Comparison of ENCODE assay signal across 26 cellular contexts in the genomic region with DNA sequence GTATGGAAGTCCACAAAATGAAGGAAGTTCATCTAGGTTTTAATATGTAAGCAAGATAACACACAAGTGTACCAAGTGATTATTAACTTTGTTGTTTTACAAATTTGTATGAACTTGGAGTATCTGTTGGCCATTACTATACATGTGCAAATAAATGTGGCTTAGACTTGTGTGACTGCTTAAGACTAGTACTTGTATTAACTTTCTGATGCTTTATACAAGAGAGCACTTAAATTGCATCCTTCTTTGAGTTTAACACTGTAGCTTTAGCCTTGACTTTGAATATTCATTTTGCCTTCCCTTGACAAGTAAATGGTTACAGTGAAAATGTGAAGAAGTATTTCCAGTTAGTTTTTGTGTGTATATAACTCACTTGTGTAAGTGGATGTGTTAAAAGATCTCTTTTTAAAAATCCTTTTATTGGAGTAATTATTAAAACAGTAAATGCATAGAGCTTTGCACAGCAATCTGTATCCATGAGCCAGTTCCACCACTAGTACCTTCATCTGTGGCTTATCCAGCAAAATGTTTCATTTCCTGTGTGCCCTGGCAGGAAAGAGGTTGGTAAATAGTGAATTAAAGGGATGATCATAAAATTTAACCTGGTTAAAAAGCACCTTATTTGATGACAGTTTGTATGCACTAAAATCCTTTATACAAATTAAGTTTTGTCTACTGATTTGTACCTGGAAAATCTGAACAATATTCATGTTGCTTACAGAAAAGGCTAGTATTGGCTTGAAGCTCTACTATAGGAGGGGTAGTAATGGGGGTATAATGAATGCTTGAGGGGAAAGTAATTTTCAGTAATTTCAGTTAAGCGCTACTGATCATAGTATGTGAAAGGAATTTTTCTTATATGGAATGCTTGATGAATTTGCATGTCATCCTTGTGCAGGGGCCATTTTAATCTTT. TPM values are rescaled to one million over a fixed set of nuclear protein-coding genes. Genes with fewer than 3 reads are reported as not detected.
DNase-seq lines count a peak whose midpoint lies in the region; ATAC-seq, FAIRE-seq and TF ChIP-seq lines count a peak whose summit lies in the region.
"Had no signal": no experiment of that assay in that cellular context is flagged by ENCODE, and none has a peak within 500 bp of the region (broad histone marks: within the 10 kb centered on the region; RNA-seq: fewer than 3 reads in every experiment).

No MANE protein-coding gene starts in this region.

- SMC1A ChIA-PET in GM12878 (lab: Charles Lee; ENCODE audit: uncharacterized antibody, unreplicated experiment): no interaction called here

- TF ChIP-seq RAD21 in GM12878 (IDR thresholded peaks at IDR 0.05; ENCODE audit: insufficient read depth, low read depth, low read length): no peak

- H4K20me1 ChIP-seq in GM12878 (ENCODE audit: control insufficient read depth, insufficient read depth): no peaks in the 10 kb centered on the region
- H4K20me1 ChIP-seq in neural progenitor cell (ENCODE audit: low read depth): peaks cover 45% of the 10 kb centered on the region

- H3K27me3 ChIP-seq in GM12878 (replicated peaks in 1 of 2; ENCODE audit: control insufficient read depth in 2 of 2, insufficient read depth in 2 of 2, low read length in 1 of 2) (no peaks in the 10 kb centered on the region), neural progenitor cell (no peaks in the 10 kb centered on the region), stomach (no peaks in the 10 kb centered on the region)
- H3K27me3 ChIP-seq: esophagus muscularis mucosa, foreskin keratinocyte, SJSA1, tibial nerve had no signal

- POLR2A ChIA-PET in HEK293T (lab: Yijun Ruan, JAX) (interaction anchor here (7.2 kb wide), 1 partner anchor 13 kb away, joined by 51 read pairs; the partner anchor contains the start of gene TRAPPC6B), GM12878 (lab: Charles Lee) (interaction anchor here (0.8 kb wide), 1 partner anchor 13 kb away, joined by 3 read pairs; the partner anchor contains the start of gene TRAPPC6B)

- intact Hi-C loops in GM12878 (cut with micrococcal nuclease; ENCODE audit: unreplicated experiment) (no loop called here), stomach (cut with DNase I; ENCODE audit: low total_unique reads) (no loop called here)

- H3K27me3 Mint-ChIP-seq in activated naive CD4-positive, alpha-beta T cell treated with anti-CD3 and anti-CD28 coated beads, Interleukin-2, amount 10 ng/mL, durations not matched to agents 7 days and 5 days: no peaks in the 10 kb centered on the region
- H3K27me3 Mint-ChIP-seq in neural progenitor cell (ENCODE audit: insufficient read depth, low read depth): peaks cover 3% of the 10 kb centered on the region
- H3K27me3 Mint-ChIP-seq: T-cell had no signal

- H3K4me3 ChIP-seq in GM12878 (no peak overlapping the region), neural progenitor cell (no peak overlapping the region), stomach (no peak overlapping the region)
- H3K4me3 ChIP-seq: coronary artery, esophagus muscularis mucosa, SJSA1, tibial nerve had no signal

- CTCF ChIA-PET in activated naive CD4-positive, alpha-beta T cell treated with anti-CD3 and anti-CD28 coated beads, Interleukin-2, amount 10 ng/mL, durations not matched to agents 7 days and 5 days (lab: Charles Lee): interaction anchor here (0.9 kb wide), 1 partner anchor 12 kb away, joined by 3 read pairs; no protein-coding TSS in a partner anchor
- CTCF ChIA-PET in HEK293T (lab: Yijun Ruan, JAX): no interaction called here
- CTCF ChIA-PET in GM12878 (lab: Yijun Ruan, JAX): interaction anchor here (0.6 to 1.0 kb wide), 2 partner anchors 10 to 199 kb away, joined by 3 to 4 read pairs; no protein-coding TSS in a partner anchor

- H3K27ac ChIP-seq in GM12878 (ENCODE audit: control insufficient read depth, insufficient read depth) (no peak overlapping the region), neural progenitor cell (peak overlapping the region; percentile 57), stomach (no peak overlapping the region)
- H3K27ac ChIP-seq: coronary artery, esophagus muscularis mucosa, foreskin keratinocyte, SJSA1, tibial nerve had no signal

- WGBS in GM12878 (ENCODE audit: insufficient coverage, insufficient replicate concordance, low lambda C conversion rate, missing lambda C conversion rate): 95% methylated on average over 1 of the region's 1 CpG
- 95 to 98% (median 96%) methylated on average over 1 of the region's 1 CpG for WGBS in stomach, 5 donors

- TF ChIP-seq CTCF in GM12878 (IDR thresholded peaks at IDR 0.05 in 2 of 3, conservative IDR thresholded peaks at IDR 0.05 in 1 of 3; ENCODE audit: control insufficient read depth in 2 of 3, extremely low read depth in 1 of 3, insufficient read depth in 1 of 3, low read depth in 3 of 3, low read length in 3 of 3) (no peak), neural progenitor cell (IDR thresholded peaks at IDR 0.05) (no peak), stomach (IDR thresholded peaks at IDR 0.05) (no peak)

- in situ Hi-C loops in GM12878 (cut with MboI): no loop called here

- H3K4me1 ChIP-seq in GM12878 (ENCODE audit: control insufficient read depth, insufficient read depth, low read length) (no peaks in the 10 kb centered on the region), neural progenitor cell (peaks cover 16% of the 10 kb centered on the region), stomach (peaks cover 0 to 40% (median 15%) of the 10 kb centered on the region in 4 donors)
- H3K4me1 ChIP-seq: SJSA1 had no signal

- peaks cover 20% of the 10 kb centered on the region for H3K4me1 Mint-ChIP-seq in activated naive CD4-positive, alpha-beta T cell treated with anti-CD3 and anti-CD28 coated beads, Interleukin-2, amount 10 ng/mL, durations not matched to agents 7 days and 5 days
- H3K4me1 Mint-ChIP-seq in neural progenitor cell: peaks cover 2% of the 10 kb centered on the region

- H3K9me3 ChIP-seq in GM12878 (replicated peaks; ENCODE audit: control insufficient read depth, insufficient read depth, low read length): no peaks in the 10 kb centered on the region
- no peaks in the 10 kb centered on the region for H3K9me3 ChIP-seq in neural progenitor cell (ENCODE audit: low read depth)
- no peaks in the 10 kb centered on the region for H3K9me3 ChIP-seq in stomach
- H3K9me3 ChIP-seq: esophagus muscularis mucosa, SJSA1, tibial nerve had no signal

- peaks cover 97% of the 10 kb centered on the region for H3F3A ChIP-seq in neural progenitor cell (ENCODE audit: low read depth)

- TF ChIP-seq POLR2A in GM12878 (IDR thresholded peaks at IDR 0.05; ENCODE audit: low read depth, low read length): no peak
- no peak for TF ChIP-seq POLR2A in stomach (IDR thresholded peaks at IDR 0.05)

- peak; percentile 6; the same call in 1 of the 3 replicates for ATAC-seq in GM12878
- ATAC-seq: foreskin keratinocyte, left colon, T-cell had no signal

- H3K4me3 Mint-ChIP-seq in activated naive CD4-positive, alpha-beta T cell treated with anti-CD3 and anti-CD28 coated beads, Interleukin-2, amount 10 ng/mL, durations not matched to agents 7 days and 5 days: no peak overlapping the region
- H3K4me3 Mint-ChIP-seq in neural progenitor cell: no peak overlapping the region
- H3K4me3 Mint-ChIP-seq: T-cell had no signal

- no peak for DNase-seq in activated naive CD4-positive, alpha-beta T cell treated with anti-CD3 and anti-CD28 coated beads, Interleukin-2, amount 10 ng/mL, durations not matched to agents 7 days and 5 days
- no peak for DNase-seq in activated naive CD4-positive, alpha-beta T cell treated with anti-CD3 and anti-CD28 coated beads, Interleukin-2, amount 50 U/mL, for 16 hours
- DNase-seq in HEK293T (ENCODE audit: extremely low spot score) (no peak), GM12878 (ENCODE audit: low read depth, low spot score) (no peak), neural progenitor cell (ENCODE audit: low spot score) (no peak), stomach (no peak), NCI-H524 (lab: John Stamatoyannopoulos, UW) (no peak), NCI-H1048 (lab: John Stamatoyannopoulos, UW) (no peak)
- DNase-seq: activated CD4-positive, CD25-positive, alpha-beta regulatory T cell treated with anti-CD3 and anti-CD28 coated beads, Interleukin-2, amount 50 U/mL, for 72 hours; activated gamma-delta T cell treated with Interleukin-2 at 50 U/mL for 16 hours; activated T-cell treated with anti-CD3 and anti-CD28 coated beads for 4 hours; anterior cingulate cortex; effector memory CD4-positive, alpha-beta T cell; foreskin keratinocyte; left colon; mammary epithelial cell; NCI-H1092 treated with DMSO at 0.1 percent for 48 hours; NCI-H187 treated with DMSO at 0.1 percent for 48 hours; NCI-H748 treated with DMSO at 0.1 percent for 48 hours; occipital lobe; T-cell had no signal

- RAD21 ChIA-PET in GM12878 (lab: Charles Lee; ENCODE audit: unreplicated experiment): no interaction called here

- H3K9ac ChIP-seq in GM12878 (ENCODE audit: control insufficient read depth, insufficient read depth, low read length) (no peak overlapping the region), neural progenitor cell (no peak overlapping the region)

- H2AFZ ChIP-seq in GM12878 (ENCODE audit: control insufficient read depth, low read depth, low read length) (no peak overlapping the region), neural progenitor cell (replicated peaks) (no peak overlapping the region)

- no peaks in the 10 kb centered on the region for H3K9me3 Mint-ChIP-seq in activated naive CD4-positive, alpha-beta T cell treated with anti-CD3 and anti-CD28 coated beads, Interleukin-2, amount 10 ng/mL, durations not matched to agents 7 days and 5 days
- no peaks in the 10 kb centered on the region for H3K9me3 Mint-ChIP-seq in neural progenitor cell
- H3K9me3 Mint-ChIP-seq: T-cell had no signal

- H3K4me2 ChIP-seq in GM12878 (ENCODE audit: control insufficient read depth, insufficient read depth): no peak overlapping the region
- H3K4me2 ChIP-seq in neural progenitor cell: no peak overlapping the region

- peak overlapping the region; percentile 3 for H3K27ac Mint-ChIP-seq in activated naive CD4-positive, alpha-beta T cell treated with anti-CD3 and anti-CD28 coated beads, Interleukin-2, amount 10 ng/mL, durations not matched to agents 7 days and 5 days
- no peak overlapping the region for H3K27ac Mint-ChIP-seq in neural progenitor cell

- peaks cover 10 to 38% of the 10 kb centered on the region in 2 experiments for H3K36me3 ChIP-seq in GM12878 (ENCODE audit: control insufficient read depth in 2 of 2, insufficient read depth in 2 of 2, low read length in 1 of 2)
- peaks cover 52% of the 10 kb centered on the region for H3K36me3 ChIP-seq in neural progenitor cell
- peaks cover 54 to 74% (median 72%) of the 10 kb centered on the region in 4 donors for H3K36me3 ChIP-seq in stomach

- no peak for TF ChIP-seq EP300 in GM12878 (IDR thresholded peaks at IDR 0.05; ENCODE audit: borderline replicate concordance in 1 of 2, control insufficient read depth in 1 of 2, low read depth in 2 of 2, low read length in 2 of 2)
- TF ChIP-seq EP300 in stomach (IDR thresholded peaks at IDR 0.05): no peak

- FAIRE-seq in GM12878 (lab: Jason Lieb, UNC): no peak
- FAIRE-seq: bronchial epithelial cell had no signal

- no TSS peak for BruUV-seq in GM12878 (replicated peaks; lab: Mats Ljungman, UMichigan)

- H3K36me3 Mint-ChIP-seq in activated naive CD4-positive, alpha-beta T cell treated with anti-CD3 and anti-CD28 coated beads, Interleukin-2, amount 10 ng/mL, durations not matched to agents 7 days and 5 days: peaks cover 36% of the 10 kb centered on the region
- H3K36me3 Mint-ChIP-seq in neural progenitor cell: peaks cover 30% of the 10 kb centered on the region

- peaks cover 7% of the 10 kb centered on the region for H3K79me2 ChIP-seq in GM12878 (ENCODE audit: control insufficient read depth, insufficient read depth, low read length)
- peaks cover 52% of the 10 kb centered on the region for H3K79me2 ChIP-seq in neural progenitor cell (ENCODE audit: low read depth)

RNA-seq across cellular contexts. Expression of gene PNN, which starts 8.0 kb away (rescaled TPM):
- 109 and 121 TPM in 2 replicates for total RNA-seq in GM12878 (2013; cell fraction: nucleolus; rRNA removed)
- total RNA-seq in GM12878 (2014; rRNA removed) (49.5 and 56.7 TPM in 2 replicates), GM12878 (2014; rRNA removed; fragmentation: Illumina TruSeq; extraction: Trizol) (89.7 and 90.4 TPM in 2 replicates), GM12878 (2021) (84.9 and 91.7 TPM in 2 replicates), neural progenitor cell (ENCODE audit: low replicate concordance) (82.8 and 110 TPM in 2 replicates), stomach (100 to 1,000 TPM in 1 of 5 donors, 10 to 100 TPM in 4; 36.2 to 122 (median 53.2) TPM)
- 76.4 TPM for polyA plus RNA-seq in GM12878 (2011; ENCODE audit: low read depth)
- polyA plus RNA-seq in GM12878 (2011; rRNA removed) (46.6 and 67.2 TPM in 2 replicates), GM12878 (2014; fragmentation: Illumina TruSeq; extraction: Trizol) (166 and 215 TPM in 2 replicates), GM12878 (2014; fragmentation: Nextera tagmentation; extraction: Ambion mirVana) (10 to 100 TPM; 44.2 to 55.4 TPM), GM12878 (2014; rRNA removed) (113 and 127 TPM in 2 replicates), GM12878 (2016; fragmentation: Nextera tagmentation; extraction: Ambion mirVana) (100 to 1,000 TPM; 107 to 114 TPM), stomach (10 to 100 TPM; 21.7 to 36.3 (median 33.5) TPM)
- 20.3 and 26.2 TPM in 2 replicates for polyA plus RNA-seq in GM12878 (2011; cell fraction: cytosol; rRNA removed)
- 78.7 and 136 TPM in 2 replicates for polyA plus RNA-seq in GM12878 (2011; cell fraction: nucleus; rRNA removed)
- polyA plus RNA-seq in GM12878 (2012): 72.4 and 110 TPM in 2 replicates
- polyA minus RNA-seq in GM12878 (2011; rRNA and poly(A)+ RNA removed): 13.8 and 16.1 TPM in 2 replicates
- polyA minus RNA-seq in GM12878 (2011; cell fraction: cytosol; rRNA and poly(A)+ RNA removed): 6.9 and 7.4 TPM in 2 replicates
- 22.7 and 38.6 TPM in 2 replicates for polyA minus RNA-seq in GM12878 (2011; cell fraction: nucleus; rRNA and poly(A)+ RNA removed)

RNA-seq across cellular contexts. Expression of gene TRAPPC6B, which starts 12.9 kb away (rescaled TPM):
- 35.5 and 36.2 TPM in 2 replicates for total RNA-seq in GM12878 (2013; cell fraction: nucleolus; rRNA removed)
- total RNA-seq in GM12878 (2014; rRNA removed) (11.7 and 16.7 TPM in 2 replicates), GM12878 (2014; rRNA removed; fragmentation: Illumina TruSeq; extraction: Trizol) (15.0 and 15.3 TPM in 2 replicates), GM12878 (2021) (17.5 and 18.7 TPM in 2 replicates), neural progenitor cell (ENCODE audit: low replicate concordance) (22.3 and 32.5 TPM in 2 replicates), stomach (100 to 1,000 TPM in 1 of 5 donors, 10 to 100 TPM in 4; 15.1 to 100 (median 49.6) TPM)
- polyA plus RNA-seq in GM12878 (2011; ENCODE audit: low read depth): 10.7 TPM
- polyA plus RNA-seq in GM12878 (2011; rRNA removed) (23.0 and 37.2 TPM in 2 replicates), GM12878 (2014; fragmentation: Illumina TruSeq; extraction: Trizol) (19.9 and 22.0 TPM in 2 replicates), GM12878 (2014; fragmentation: Nextera tagmentation; extraction: Ambion mirVana) (1 to 10 TPM; 3.6 to 4.2 TPM), GM12878 (2014; rRNA removed) (15.8 and 22.2 TPM in 2 replicates), GM12878 (2016; fragmentation: Nextera tagmentation; extraction: Ambion mirVana) (10 to 100 TPM; 21.0 to 22.9 TPM), stomach (10 to 100 TPM in 2 of 3 donors, 1 to 10 TPM in 1; 9.7 to 13.9 (median 12.4) TPM)
- polyA plus RNA-seq in GM12878 (2011; cell fraction: cytosol; rRNA removed): 6.4 and 9.0 TPM in 2 replicates
- polyA plus RNA-seq in GM12878 (2011; cell fraction: nucleus; rRNA removed): 21.5 and 26.1 TPM in 2 replicates
- polyA plus RNA-seq in GM12878 (2012): 11.5 and 11.7 TPM in 2 replicates
- 10.3 and 13.3 TPM in 2 replicates for polyA minus RNA-seq in GM12878 (2011; rRNA and poly(A)+ RNA removed)
- polyA minus RNA-seq in GM12878 (2011; cell fraction: cytosol; rRNA and poly(A)+ RNA removed): 5.6 and 8.2 TPM in 2 replicates
- polyA minus RNA-seq in GM12878 (2011; cell fraction: nucleus; rRNA and poly(A)+ RNA removed): 11.7 and 23.3 TPM in 2 replicates

RNA-seq across cellular contexts. Expression of gene MIA2, which starts 50.7 kb away (rescaled TPM):
- total RNA-seq in GM12878 (2013; cell fraction: nucleolus; rRNA removed): 32.1 and 33.9 TPM in 2 replicates
- total RNA-seq in GM12878 (2014; rRNA removed) (12.3 and 12.6 TPM in 2 replicates), GM12878 (2014; rRNA removed; fragmentation: Illumina TruSeq; extraction: Trizol) (18.4 and 19.8 TPM in 2 replicates), GM12878 (2021) (12.6 and 15.7 TPM in 2 replicates), neural progenitor cell (ENCODE audit: low replicate concordance) (11.2 and 13.0 TPM in 2 replicates), stomach (10 to 100 TPM; 41.4 to 72.4 (median 58.9) TPM)
- polyA plus RNA-seq in GM12878 (2011; ENCODE audit: low read depth): 11.9 TPM
- polyA plus RNA-seq in GM12878 (2011; rRNA removed) (36.8 and 46.5 TPM in 2 replicates), GM12878 (2014; fragmentation: Illumina TruSeq; extraction: Trizol) (24.3 and 29.6 TPM in 2 replicates), GM12878 (2014; fragmentation: Nextera tagmentation; extraction: Ambion mirVana) (10 to 100 TPM in 1 of 2 experiments, 1 to 10 TPM in 1; 6.3 to 10.2 TPM), GM12878 (2014; rRNA removed) (10.0 and 10.5 TPM in 2 replicates), GM12878 (2016; fragmentation: Nextera tagmentation; extraction: Ambion mirVana) (10 to 100 TPM; 19.8 to 20.2 TPM), stomach (10 to 100 TPM; 23.6 to 45.6 (median 26.1) TPM)
- 22.3 and 23.0 TPM in 2 replicates for polyA plus RNA-seq in GM12878 (2011; cell fraction: cytosol; rRNA removed)
- 20.0 and 26.4 TPM in 2 replicates for polyA plus RNA-seq in GM12878 (2011; cell fraction: nucleus; rRNA removed)
- polyA plus RNA-seq in GM12878 (2012): 8.5 and 10.2 TPM in 2 replicates
- polyA minus RNA-seq in GM12878 (2011; rRNA and poly(A)+ RNA removed): 13.5 and 20.1 TPM in 2 replicates
- polyA minus RNA-seq in GM12878 (2011; cell fraction: cytosol; rRNA and poly(A)+ RNA removed): 8.6 and 9.5 TPM in 2 replicates
- polyA minus RNA-seq in GM12878 (2011; cell fraction: nucleus; rRNA and poly(A)+ RNA removed): 10.5 and 18.4 TPM in 2 replicates
